8 cellular contexts compared by ENCODE assay signal in genomic region chr3:57974796-57975388, GRCh38. TPM values are rescaled to one million over a fixed set of nuclear protein-coding genes. Genes with fewer than 3 reads are reported as not detected.
DNase-seq lines count a peak whose midpoint lies in the region; ATAC-seq lines count a peak whose summit lies in the region.

No MANE protein-coding gene starts in this region.

- peaks cover 13 to 67% (median 35%) of the 10 kb centered on the region in 10 experiments for H3K4me1 ChIP-seq in BLaER1 treated with 17β-estradiol and CSF1 and Interleukin-3, amounts not matched to agents 10 nM and 100 nM
- no peaks in the 10 kb centered on the region for H3K4me1 ChIP-seq in naive thymus-derived CD4-positive, alpha-beta T cell (ENCODE audit: control insufficient read depth in 2 of 2, insufficient read depth in 2 of 2, low read length in 2 of 2)

- H4K20me1 ChIP-seq in BLaER1 treated with 17β-estradiol and CSF1 and Interleukin-3, amounts not matched to agents 10 nM and 100 nM, result 0 out of 22 replicates have a peak, but pooled peaks cover 0 to 5% (median 0%) of the 10 kb centered on the region in 11 experiments

- H3K36me3 Mint-ChIP-seq in naive thymus-derived CD4-positive, alpha-beta T cell, result no peaks in the 10 kb centered on the region

- H3K27me3 Mint-ChIP-seq in naive thymus-derived CD4-positive, alpha-beta T cell, result no peaks in the 10 kb centered on the region

- DNase-seq in NCI-H460 (ENCODE audit: extremely low read depth, low read depth) (peak; percentile 97), epithelial cell of prostate (ENCODE audit: low read depth, low spot score) (no peak), NCI-H2196 (lab: John Stamatoyannopoulos, UW; ENCODE audit: unreplicated experiment) (no peak), G401 (ENCODE audit: low spot score) (no peak), Kasumi-1 (lab: John Stamatoyannopoulos, UW) (no peak)
- no peak for DNase-seq in naive thymus-derived CD4-positive, alpha-beta T cell
- no peak for DNase-seq in activated CD8-positive, alpha-beta memory T cell treated with anti-CD3 and anti-CD28 coated beads, Interleukin-2, amount 50 U/mL, for 4 hours

- no peak overlapping the region for H3K4me3 Mint-ChIP-seq in naive thymus-derived CD4-positive, alpha-beta T cell

- peak; percentile 71 for ATAC-seq in naive thymus-derived CD4-positive, alpha-beta T cell

- H3K27ac ChIP-seq in BLaER1 treated with 17β-estradiol and CSF1 and Interleukin-3, amounts not matched to agents 10 nM and 100 nM, result peak overlapping the region in 4 of 11 experiments; percentile 20 to 43 (median 28); a peak in 4 of 22 replicates
- H3K27ac ChIP-seq in epithelial cell of prostate, result peak overlapping the region; percentile 100
- no peak overlapping the region for H3K27ac ChIP-seq in naive thymus-derived CD4-positive, alpha-beta T cell (ENCODE audit: low read depth, low read length)

- no peak overlapping the region for H3K4me3 ChIP-seq in BLaER1 treated with 17β-estradiol and CSF1 and Interleukin-3, amounts not matched to agents 10 nM and 100 nM
- no peak overlapping the region for H3K4me3 ChIP-seq in naive thymus-derived CD4-positive, alpha-beta T cell (ENCODE audit: low read length)

- peaks cover 0 to 1% (median 0%) of the 10 kb centered on the region in 11 donors for H3K9me3 Mint-ChIP-seq in naive thymus-derived CD4-positive, alpha-beta T cell

- H3K9me3 ChIP-seq in BLaER1 treated with 17β-estradiol and CSF1 and Interleukin-3, amounts not matched to agents 10 nM and 100 nM (replicated peaks in 1 of 11), result no peaks in the 10 kb centered on the region
- H3K9me3 ChIP-seq in naive thymus-derived CD4-positive, alpha-beta T cell (ENCODE audit: control insufficient read depth in 2 of 3, low read length in 3 of 3), result no peaks in the 10 kb centered on the region

- H3K27ac Mint-ChIP-seq in naive thymus-derived CD4-positive, alpha-beta T cell, result peak overlapping the region in 4 of 9 donors; percentile 13 to 60 (median 36)

- intact Hi-C loops in naive thymus-derived CD4-positive, alpha-beta T cell (cut with micrococcal nuclease), result no loop called here

- no peak overlapping the region for H3K9ac ChIP-seq in BLaER1 treated with 17β-estradiol and CSF1 and Interleukin-3, amounts not matched to agents 10 nM and 100 nM

- H3K4me1 Mint-ChIP-seq in naive thymus-derived CD4-positive, alpha-beta T cell, result peaks cover 0 to 20% (median 14%) of the 10 kb centered on the region in 7 donors

- no peaks in the 10 kb centered on the region for H3K27me3 ChIP-seq in BLaER1 treated with 17β-estradiol and CSF1 and Interleukin-3, amounts not matched to agents 10 nM and 100 nM
- H3K27me3 ChIP-seq in naive thymus-derived CD4-positive, alpha-beta T cell (ENCODE audit: control insufficient read depth in 2 of 2, insufficient read depth in 2 of 2, low read length in 2 of 2), result no peaks in the 10 kb centered on the region

- CTCF ChIA-PET in naive thymus-derived CD4-positive, alpha-beta T cell (lab: Charles Lee), result interaction anchor here (0.6 kb wide), 1 partner anchor 431 kb away, joined by 3 read pairs; no protein-coding TSS in a partner anchor

- POLR2A ChIA-PET in naive thymus-derived CD4-positive, alpha-beta T cell (lab: Charles Lee), result no interaction called here

- peak overlapping the region in 7 of 11 experiments; percentile 22 to 73 (median 64); a peak in 14 of 22 replicates for H3K4me2 ChIP-seq in BLaER1 treated with 17β-estradiol and CSF1 and Interleukin-3, amounts not matched to agents 10 nM and 100 nM

- no peaks in the 10 kb centered on the region for H3K36me3 ChIP-seq in BLaER1 treated with 17β-estradiol and CSF1 and Interleukin-3, amounts not matched to agents 10 nM and 100 nM
- no peaks in the 10 kb centered on the region for H3K36me3 ChIP-seq in naive thymus-derived CD4-positive, alpha-beta T cell (ENCODE audit: control insufficient read depth in 2 of 3, insufficient read depth in 3 of 3, low read length in 3 of 3)

- in situ Hi-C loops in G401 (cut with HindIII; ENCODE audit: low sequenced_read_pairs), result no loop called here

RNA-seq across cellular contexts. Expression of gene FLNB, which starts 33.3 kb away (rescaled TPM):
- total RNA-seq in NCI-H460 (2014; rRNA removed; shearing (Covaris generic)), result 496 and 497 TPM in 2 replicates
- 621 and 673 TPM in 2 replicates for polyA plus RNA-seq in NCI-H460 (2014; cell fraction: nucleus; rRNA removed)
- 10 to 100 TPM; 39.3 to 66.7 (median 64.9) TPM for total RNA-seq in naive thymus-derived CD4-positive, alpha-beta T cell
- polyA plus RNA-seq in naive thymus-derived CD4-positive, alpha-beta T cell, result 10 to 100 TPM; 15.7 to 42.2 TPM
- total RNA-seq in G401 (2014; rRNA removed; shearing (Covaris generic)), result 140 and 146 TPM in 2 replicates
